11 cellular contexts compared by ENCODE assay signal in genomic region chr7:49875336-49875735, GRCh38.
"Had no signal": no experiment of that assay in that cellular context is flagged by ENCODE, and none has a peak within 500 bp of the region (broad histone marks: within the 10 kb centered on the region; RNA-seq: fewer than 3 reads in every experiment).

No MANE protein-coding gene starts in this region.

- H3K4me3 ChIP-seq: GM23248, GM23338, HAP-1 had no signal

- H3K27ac ChIP-seq: GM23248 had no signal

- H3K4me1 ChIP-seq: HAP-1 had no signal

- H3K4me2 ChIP-seq: GM23338 had no signal

- ATAC-seq: GM23338, HCT116 had no signal

- H3K36me3 ChIP-seq: HAP-1 had no signal

- H2AFZ ChIP-seq: GM23248, GM23338 had no signal

- H3K9ac ChIP-seq: GM23248 had no signal

- H3K9me3 ChIP-seq: HAP-1 had no signal

- FAIRE-seq: H1, H54 had no signal

- DNase-seq: GM23248, GOT3, H7, H9, HCEC 1CT, HFFc6 had no signal
